Comparison of ENCODE assay signal across 17 cellular contexts in genomic region chr21:39030127-39030884, GRCh38.
DNase-seq lines count a peak whose midpoint lies in the region; ATAC-seq and TF ChIP-seq lines count a peak whose summit lies in the region.
"Had no signal": no experiment of that assay in that cellular context is flagged by ENCODE, and none has a peak within 500 bp of the region (broad histone marks: within the 10 kb centered on the region; RNA-seq: fewer than 3 reads in every experiment).

No MANE protein-coding gene starts in this region.

- H3K4me3 ChIP-seq in HUES6 (ENCODE audit: low read depth, low read length) (no peak overlapping the region), smooth muscle cell (no peak overlapping the region)
- H3K4me3 ChIP-seq: dorsolateral prefrontal cortex, GM12878 had no signal

- WGBS in smooth muscle cell (ENCODE audit: low lambda C conversion rate), result 59% methylated on average over 12 of the region's 12 CpGs

- H3K9ac ChIP-seq in HUES6 (ENCODE audit: low read length) (peak overlapping the region; percentile 34), smooth muscle cell (ENCODE audit: low read depth) (no peak overlapping the region)

- POLR2A ChIA-PET in RWPE1 (lab: Yijun Ruan, JAX; ENCODE audit: low non-redundant PET), result no interaction called here

- H3K27me3 ChIP-seq in HUES6 (ENCODE audit: control insufficient read depth, insufficient read depth, low read length), result no peaks in the 10 kb centered on the region
- no peaks in the 10 kb centered on the region for H3K27me3 ChIP-seq in smooth muscle cell (ENCODE audit: low read depth)
- H3K27me3 ChIP-seq: dorsolateral prefrontal cortex had no signal

- H3K4me1 ChIP-seq in HUES6 (ENCODE audit: control insufficient read depth, insufficient read depth, low read length) (peaks cover 14% of the 10 kb centered on the region), smooth muscle cell (ENCODE audit: low read depth) (no peaks in the 10 kb centered on the region)

- peaks cover 17% of the 10 kb centered on the region for H3F3A ChIP-seq in smooth muscle cell (ENCODE audit: low read depth)

- TF ChIP-seq CTCF in RWPE1 (conservative IDR thresholded peaks at IDR 0.05; ENCODE audit: low read depth) (no peak), smooth muscle cell (IDR thresholded peaks at IDR 0.05; ENCODE audit: borderline replicate concordance, insufficient read depth, poor library complexity, severe bottlenecking) (no peak)

- no peaks in the 10 kb centered on the region for H4K20me1 ChIP-seq in smooth muscle cell (ENCODE audit: low read depth)

- no peak for ATAC-seq in HG03342 (IDR thresholded peaks at IDR 0.05; ENCODE audit: unreplicated experiment)
- ATAC-seq: esophagus mucosa, GM12878 had no signal

- peak; percentile 60 for DNase-seq in RWPE1 (ENCODE audit: low spot score)
- DNase-seq in iPS-NIHi11 (ENCODE audit: low spot score), result peak; percentile 83
- DNase-seq in smooth muscle cell (lab: John Stamatoyannopoulos, UW; ENCODE audit: unreplicated experiment), result no peak
- DNase-seq in substantia nigra (lab: John Stamatoyannopoulos, UW), result no peak
- DNase-seq in stimulated activated CD4-positive, alpha-beta T cell treated with anti-CD3 and anti-CD28 coated beads, Interleukin-2, amount 100 ng/mL, for 24 hours, result no peak
- DNase-seq: activated CD4-positive, alpha-beta T cell treated with anti-CD3 and anti-CD28 coated beads for 1 hour; dorsolateral prefrontal cortex; GDM1; MM.1S; NCI-H187 treated with DMSO at 0.1 percent for 48 hours; NCI-H524 treated with DMSO at 0.1 percent for 48 hours; SIG-M5; stimulated activated CD4-positive, alpha-beta T cell treated with anti-CD3 and anti-CD28 coated beads, Interleukin-4, amount 100 ng/mL, for 24 hours had no signal

- H3K9me3 ChIP-seq in HUES6 (ENCODE audit: control insufficient read depth, insufficient read depth, low read depth, low read length) (peaks cover 13% of the 10 kb centered on the region), smooth muscle cell (replicated peaks; ENCODE audit: low read depth) (no peaks in the 10 kb centered on the region)

- no peak overlapping the region for H2AFZ ChIP-seq in smooth muscle cell (ENCODE audit: low read depth)

- H3K27ac ChIP-seq in HUES6 (ENCODE audit: low read depth, low read length) (peak overlapping the region; percentile 44; the same call in 1 of the 2 replicates), RWPE1 (0 out of 2 replicates have a peak overlapping the region, but pooled peaks have one; percentile 6), smooth muscle cell (ENCODE audit: low read depth) (peak overlapping the region; percentile 69), substantia nigra (ENCODE audit: low read depth, low read length, poor library complexity, severe bottlenecking) (no peak overlapping the region)
- H3K27ac ChIP-seq: dorsolateral prefrontal cortex had no signal

- H3K36me3 ChIP-seq in HUES6 (ENCODE audit: control insufficient read depth, insufficient read depth, low read length) (no peaks in the 10 kb centered on the region), smooth muscle cell (ENCODE audit: low read depth) (no peaks in the 10 kb centered on the region)

- peak overlapping the region; percentile 42 for H3K4me2 ChIP-seq in smooth muscle cell

- CTCF ChIA-PET in RWPE1 (lab: Yijun Ruan, JAX), result interaction anchor here (1.0 kb wide), 1 partner anchor 8 kb away, joined by 3 read pairs; no protein-coding TSS in a partner anchor

- H3K79me2 ChIP-seq in smooth muscle cell (ENCODE audit: low read depth), result no peaks in the 10 kb centered on the region

Comparison
In these comparisons a context has a peak if more than half of its experiments do, and no peak if none do; other contexts are left out.
1. DNase-seq: peak in RWPE1 (single experiment) and iPS-NIHi11 (single experiment); none in smooth muscle cell (single experiment), substantia nigra (0 of 49) and stimulated activated CD4-positive, alpha-beta T cell treated with anti-CD3 and anti-CD28 coated beads, Interleukin-2, amount 100 ng/mL, for 24 hours (0 of 2).